9 cellular contexts compared by ENCODE assay signal in genomic region chr13:80337011-80337688, GRCh38. TPM values are rescaled to one million over a fixed set of nuclear protein-coding genes. Genes with fewer than 3 reads are reported as not detected.
DNase-seq lines count a peak whose midpoint lies in the region; ATAC-seq and TF ChIP-seq lines count a peak whose summit lies in the region.
"Had no signal": no experiment of that assay in that cellular context is flagged by ENCODE, and none has a peak within 500 bp of the region (broad histone marks: within the 10 kb centered on the region; RNA-seq: fewer than 3 reads in every experiment).

No MANE protein-coding gene starts in this region.

- peak overlapping the region; percentile 76 to 100 (median 86) for H3K4me3 ChIP-seq in heart right ventricle
- peak overlapping the region; percentile 7 to 91 (median 77) for H3K4me3 ChIP-seq in esophagus squamous epithelium
- peak overlapping the region; percentile 78 to 82 for H3K4me3 ChIP-seq in vagina

- TF ChIP-seq CTCF in heart right ventricle (IDR thresholded peaks at IDR 0.05) (no peak), esophagus squamous epithelium (IDR thresholded peaks at IDR 0.05) (no peak), vagina (IDR thresholded peaks at IDR 0.05) (no peak)

- H3K36me3 ChIP-seq in heart right ventricle (peaks cover 0 to 53% (median 7%) of the 10 kb centered on the region in 9 donors), esophagus squamous epithelium (peaks cover 0 to 23% (median 6%) of the 10 kb centered on the region in 3 donors), vagina (no peaks in the 10 kb centered on the region)

- H3K9me3 ChIP-seq in heart right ventricle (no peaks in the 10 kb centered on the region), esophagus squamous epithelium (no peaks in the 10 kb centered on the region), vagina (no peaks in the 10 kb centered on the region)

- intact Hi-C loops in heart right ventricle (cut with DNase I) (loop anchor here in 7 of 10 donors (2.0 to 10.0 kb wide), 11 partner anchors 100 to 675 kb away; no protein-coding TSS in a partner anchor), Right ventricle myocardium superior (cut with DNase I) (loop anchor here (10.0 kb wide), 1 partner anchor 292 kb away; no protein-coding TSS in a partner anchor), esophagus squamous epithelium (cut with DNase I) (no loop called here), vagina (cut with DNase I) (no loop called here)

- H3K27ac ChIP-seq in heart right ventricle (peak overlapping the region; percentile 13 to 99 (median 98)), esophagus squamous epithelium (peak overlapping the region; percentile 20 to 98 (median 74)), vagina (peak overlapping the region; percentile 57)

- H3K27me3 ChIP-seq in heart right ventricle: no peaks in the 10 kb centered on the region
- H3K27me3 ChIP-seq in esophagus squamous epithelium: peaks cover 0 to 5% (median 0%) of the 10 kb centered on the region in 4 donors
- no peaks in the 10 kb centered on the region for H3K27me3 ChIP-seq in vagina

- ATAC-seq in heart right ventricle (no peak), Right ventricle myocardium superior (ENCODE audit: poor library complexity) (no peak), GM21717 (IDR thresholded peaks at IDR 0.05; ENCODE audit: unreplicated experiment) (no peak)

- no peak for TF ChIP-seq POLR2A in esophagus squamous epithelium (IDR thresholded peaks at IDR 0.05)
- TF ChIP-seq POLR2A in vagina (IDR thresholded peaks at IDR 0.05): no peak

- DNase-seq in heart right ventricle: no peak
- DNase-seq in Right ventricle myocardium superior: no peak
- DNase-seq in esophagus squamous epithelium (lab: John Stamatoyannopoulos, UW): no peak
- peak; percentile 40 for DNase-seq in myocyte (ENCODE audit: low read depth)
- DNase-seq in vagina (ENCODE audit: extremely low spot score in 2 of 2): no peak
- DNase-seq in activated CD4-positive, alpha-beta T cell treated with anti-CD3 and anti-CD28 coated beads for 48 hours: no peak
- no peak for DNase-seq in DMS53 (lab: John Stamatoyannopoulos, UW)
- DNase-seq: erythroblast had no signal

- 27 to 45% methylated on average over 26 of the region's 26 CpGs for WGBS in heart right ventricle, 2 donors
- 42 to 72% methylated on average over 4 to 20 of the region's 26 CpGs for WGBS in esophagus squamous epithelium, 2 donors

- peaks cover 0 to 44% (median 36%) of the 10 kb centered on the region in 9 donors for H3K4me1 ChIP-seq in heart right ventricle
- peaks cover 13 to 63% (median 13%) of the 10 kb centered on the region in 3 donors for H3K4me1 ChIP-seq in esophagus squamous epithelium
- peaks cover 48% of the 10 kb centered on the region for H3K4me1 ChIP-seq in vagina

RNA-seq across cellular contexts. Expression of gene SPRY2, which starts 3.8 kb away (rescaled TPM):
- 10 to 100 TPM; 24.3 to 40.9 (median 34.5) TPM for total RNA-seq in heart right ventricle
- 10 to 100 TPM; 26.5 to 31.1 TPM for polyA plus RNA-seq in heart right ventricle
- total RNA-seq in Right ventricle myocardium superior: 35.8 TPM
- 10 to 100 TPM in 2 of 4 donors, 1 to 10 TPM in 2; 4.5 to 29.0 (median 16.5) TPM for total RNA-seq in esophagus squamous epithelium
- 27.2 and 49.8 TPM in 2 replicates for total RNA-seq in myocyte
- polyA plus RNA-seq in myocyte (2012): 38.6 TPM
- 43.2 TPM for total RNA-seq in vagina

Comparison
In these comparisons a context has a peak if more than half of its experiments do, and no peak if none do; other contexts are left out.
1. intact Hi-C loops: an anchor here in heart right ventricle (2.0 to 10.0 kb wide) and Right ventricle myocardium superior (10.0 kb wide); none called in esophagus squamous epithelium and vagina.